26 cellular contexts compared by ENCODE assay signal in genomic region chr5:32130865-32131264, GRCh38. TPM values are rescaled to one million over a fixed set of nuclear protein-coding genes. Genes with fewer than 3 reads are reported as not detected.
DNase-seq lines count a peak whose midpoint lies in the region; ATAC-seq and TF ChIP-seq lines count a peak whose summit lies in the region.
"Had no signal": no experiment of that assay in that cellular context is flagged by ENCODE, and none has a peak within 500 bp of the region (broad histone marks: within the 10 kb centered on the region; RNA-seq: fewer than 3 reads in every experiment).

No MANE protein-coding gene starts in this region.

- H3K27me3 Mint-ChIP-seq in chondrocyte (ENCODE audit: low read depth): no peaks in the 10 kb centered on the region

- peak; percentile 55 for DNase-seq in A673 (ENCODE audit: low spot score)
- peak; percentile 7 for DNase-seq in ELR (ENCODE audit: low read depth)
- DNase-seq in chondrocyte (ENCODE audit: low spot score): no peak
- no peak for DNase-seq in prostate gland (ENCODE audit: low spot score)
- no peak for DNase-seq in NCI-H2196 treated with DMSO at 0.1 percent for 48 hours (lab: John Stamatoyannopoulos, UW; ENCODE audit: unreplicated experiment)
- no peak for DNase-seq in COLO829 (ENCODE audit: low spot score)
- DNase-seq: activated CD4-positive, alpha-beta T cell treated with anti-CD3 and anti-CD28 coated beads for 1 hour; activated effector memory CD4-positive, alpha-beta T cell treated with anti-CD3 and anti-CD28 coated beads, Interleukin-2, amount 50 U/mL, for 16 hours; COR-L47; glutamatergic neuron; H7; Kasumi-1; left colon; NCI-H1417; NCI-H2081; NCI-H2227 treated with DMSO at 0.1 percent for 48 hours; NCI-H69; SHP77; stimulated activated CD4-positive, alpha-beta T cell treated with anti-CD3 and anti-CD28 coated beads, Interleukin-15, amount 100 ng/mL, for 24 hours; stimulated activated naive CD4-positive, alpha-beta T cell treated with Interleukin-2 at 50 U/mL for 16 hours had no signal

- H3K9me3 ChIP-seq in A673 (ENCODE audit: low read depth, low read length, poor library complexity, severe bottlenecking): no peaks in the 10 kb centered on the region
- H3K9me3 ChIP-seq in prostate gland: no peaks in the 10 kb centered on the region
- H3K9me3 ChIP-seq: BLaER1, vagina had no signal

- H3K9me3 Mint-ChIP-seq in chondrocyte (ENCODE audit: low read depth): no peaks in the 10 kb centered on the region

- intact Hi-C loops in A673 (cut with micrococcal nuclease; ENCODE audit: unreplicated experiment): no loop called here
- intact Hi-C loops in prostate gland (cut with DNase I): no loop called here

- H3K4me1 ChIP-seq in A673 (ENCODE audit: insufficient read depth, low read length, poor library complexity, severe bottlenecking): peaks cover 23% of the 10 kb centered on the region
- H3K4me1 ChIP-seq in prostate gland (replicated peaks): no peaks in the 10 kb centered on the region
- H3K4me1 ChIP-seq: BLaER1 had no signal

- peak overlapping the region; percentile 57 for H3K27ac Mint-ChIP-seq in chondrocyte (ENCODE audit: unreplicated experiment)

- H3K27ac ChIP-seq in A673 (ENCODE audit: low read depth, low read length, poor library complexity, severe bottlenecking) (no peak overlapping the region), prostate gland (peak overlapping the region; percentile 33 to 80)
- H3K27ac ChIP-seq: BLaER1, cardiac muscle cell, vagina had no signal

- peaks cover 17% of the 10 kb centered on the region for H3K36me3 Mint-ChIP-seq in chondrocyte (ENCODE audit: low read depth)

- WGBS in prostate gland: 76% methylated on average over 3 of the region's 3 CpGs

- ATAC-seq in HG03196 (IDR thresholded peaks at IDR 0.05; ENCODE audit: unreplicated experiment): no peak
- ATAC-seq: HepG2, left colon, Panc1 had no signal

- TF ChIP-seq POLR2A in prostate gland (IDR thresholded peaks at IDR 0.05): no peak

- no peak for TF ChIP-seq CTCF in A673 (conservative IDR thresholded peaks at IDR 0.05; ENCODE audit: low read depth, low read length)
- TF ChIP-seq CTCF in chondrocyte (IDR thresholded peaks at IDR 0.05): no peak
- TF ChIP-seq CTCF in prostate gland (IDR thresholded peaks at IDR 0.05): no peak

- H3K4me3 ChIP-seq in A673 (ENCODE audit: low read depth, low read length, poor library complexity, severe bottlenecking): no peak overlapping the region
- H3K4me3 ChIP-seq in prostate gland: no peak overlapping the region
- H3K4me3 ChIP-seq: BLaER1, cardiac muscle cell, vagina had no signal

- H3K36me3 ChIP-seq in A673 (ENCODE audit: insufficient read depth, low read length, poor library complexity, severe bottlenecking) (peaks cover 21% of the 10 kb centered on the region), prostate gland (peaks cover 0 to 4% of the 10 kb centered on the region in 2 donors)

- POLR2A ChIA-PET in A673 (lab: Charles Lee; ENCODE audit: low non-redundant PET): no interaction called here

- H3K4me1 Mint-ChIP-seq in chondrocyte (ENCODE audit: low read depth): peaks cover 52% of the 10 kb centered on the region

- CTCF ChIA-PET in A673 (lab: Charles Lee): no interaction called here

- no TSS peak for BruUV-seq in A673 (replicated peaks; lab: Mats Ljungman, UMichigan)

- H3K4me3 Mint-ChIP-seq in chondrocyte (ENCODE audit: unreplicated experiment): no peak overlapping the region

- H3K27me3 ChIP-seq in A673 (replicated peaks; ENCODE audit: insufficient read depth, low read depth, low read length, poor library complexity) (no peaks in the 10 kb centered on the region), prostate gland (replicated peaks; ENCODE audit: insufficient read depth) (no peaks in the 10 kb centered on the region)
- H3K27me3 ChIP-seq: BLaER1, cardiac muscle cell, vagina had no signal

RNA-seq across cellular contexts. Expression of gene GOLPH3, which starts 43.3 kb away (rescaled TPM):
- total RNA-seq in A673 (2021) (64.6 and 65.0 TPM in 2 replicates), chondrocyte (95.2 to 110 TPM (median 106 TPM) in 3 replicates), prostate gland (100 to 1,000 TPM; 118 to 259 TPM)

Comparison
In these comparisons a context has a peak if more than half of its experiments do, and no peak if none do; other contexts are left out.
1. DNase-seq: peak in A673 (single experiment) and ELR (single experiment); none in chondrocyte (single experiment), prostate gland (single experiment), NCI-H2196 treated with DMSO at 0.1 percent for 48 hours (single experiment) and COLO829 (single experiment).